Comparison of ENCODE assay signal across 18 cellular contexts in genomic region chr7:80172387-80172786, GRCh38.
"Had no signal": no experiment of that assay in that cellular context is flagged by ENCODE, and none has a peak within 500 bp of the region (broad histone marks: within the 10 kb centered on the region; RNA-seq: fewer than 3 reads in every experiment).

No MANE protein-coding gene starts in this region.

- H3K4me3 ChIP-seq: gastrocnemius medialis, heart left ventricle, neural progenitor cell, prostate gland, right atrium auricular region, tibial nerve, uterus had no signal

- ATAC-seq: esophagus mucosa, gastrocnemius medialis, heart left ventricle, left ventricle myocardium superior had no signal

- H3K9ac ChIP-seq: neural progenitor cell had no signal

- H3K4me3 Mint-ChIP-seq: neural progenitor cell had no signal

- H3K36me3 ChIP-seq: gastrocnemius medialis, heart left ventricle, prostate gland, right atrium auricular region, uterus had no signal

- H3K36me3 Mint-ChIP-seq: immature natural killer cell had no signal

- H3K27me3 ChIP-seq: gastrocnemius medialis, heart left ventricle, neural progenitor cell, right atrium auricular region, tibial nerve, uterus had no signal

- H3K4me1 ChIP-seq: gastrocnemius medialis, neural progenitor cell, prostate gland, right atrium auricular region, tibial nerve, uterus had no signal

- H3K27ac Mint-ChIP-seq: neural progenitor cell had no signal

- H3K4me2 ChIP-seq: neural progenitor cell had no signal

- H3K27ac ChIP-seq: gastrocnemius medialis, heart left ventricle, neural progenitor cell, prostate gland, right atrium auricular region, tibial nerve, uterus had no signal

- DNase-seq: activated gamma-delta T cell; cerebellar nuclear complex; cortex of kidney; gastrocnemius medialis; heart left ventricle; immature natural killer cell; kidney glomerular epithelial cell; left ventricle myocardium superior; stimulated activated CD4-positive, alpha-beta T cell treated with anti-CD3 and anti-CD28 coated beads, Interleukin-12 subunit alpha, Interleukin-12 subunit beta, amount 100 ng/mL, for 4 hours; stimulated activated CD4-positive, alpha-beta T cell treated with anti-CD3 and anti-CD28 coated beads, Interleukin-1b, Interleukin-23, amount 100 ng/mL, for 48 hours; stimulated activated CD8-positive, alpha-beta memory T cell treated with anti-CD3 and anti-CD28 coated beads, Interleukin-4, amount 100 ng/mL, for 48 hours; T1000; uterus had no signal

- H3K4me1 Mint-ChIP-seq: immature natural killer cell, neural progenitor cell had no signal

- H2AFZ ChIP-seq: neural progenitor cell had no signal

- H3K9me3 ChIP-seq: gastrocnemius medialis, prostate gland, uterus had no signal
